In genomic region chr16:57533618-57534336, GRCh38 we compare ENCODE assay signal across 10 cellular contexts. TPM values are rescaled to one million over a fixed set of nuclear protein-coding genes. Genes with fewer than 3 reads are reported as not detected.
A peak's percentile ranks its signal among the peaks of the same experiment; 100 is the strongest.
DNase-seq lines count a peak whose midpoint lies in the region; ATAC-seq lines count a peak whose summit lies in the region.
"Had no signal": no experiment of that assay in that cellular context is flagged by ENCODE, and none has a peak within 500 bp of the region (broad histone marks: within the 10 kb centered on the region; RNA-seq: fewer than 3 reads in every experiment).

No MANE protein-coding gene starts in this region.

- H3K4me1 ChIP-seq in CD8-positive, alpha-beta memory T cell (ENCODE audit: insufficient read depth, low read length): peaks cover 85% of the 10 kb centered on the region

- H3K27ac Mint-ChIP-seq in CD8-positive, alpha-beta memory T cell: peak overlapping the region; percentile 91 to 99 (median 98)
- H3K27ac Mint-ChIP-seq in natural killer cell treated with Interleukin-12 subunit alpha and Interleukin-12 subunit beta and Interleukin-15 and Interleukin-18, amount 100 ng/mL, for 72 hours: peak overlapping the region; percentile 100

- peak overlapping the region; percentile 1 to 85 (median 44) for H3K4me3 Mint-ChIP-seq in CD8-positive, alpha-beta memory T cell
- peak overlapping the region; percentile 98 for H3K4me3 Mint-ChIP-seq in natural killer cell treated with Interleukin-12 subunit alpha and Interleukin-12 subunit beta and Interleukin-15 and Interleukin-18, amount 100 ng/mL, for 72 hours

- DNase-seq in CD8-positive, alpha-beta memory T cell: peak in 4 of 5 donors; percentile 36 to 70 (median 48)
- DNase-seq in NCI-H510A (lab: John Stamatoyannopoulos, UW): peak; percentile 33
- DNase-seq in central memory CD4-positive, alpha-beta T cell: peak; percentile 46
- DNase-seq in natural killer cell treated with Interleukin-12 subunit alpha and Interleukin-12 subunit beta and Interleukin-15 and Interleukin-18, amount 100 ng/mL, for 72 hours (ENCODE audit: low spot score): no peak
- DNase-seq in SW 1271 (lab: John Stamatoyannopoulos, UW): no peak
- DNase-seq: NCI-H1417, occipital lobe had no signal

- CTCF ChIA-PET in CD8-positive, alpha-beta memory T cell (lab: Charles Lee): interaction anchor here (0.8 to 2.1 kb wide), 3 partner anchors 14 to 233 kb away, joined by 3 to 11 read pairs (median 4); no protein-coding TSS in a partner anchor

- peaks cover 74 to 87% (median 76%) of the 10 kb centered on the region in 3 donors for H3K4me1 Mint-ChIP-seq in CD8-positive, alpha-beta memory T cell
- peaks cover 76% of the 10 kb centered on the region in 2 donors for H3K4me1 Mint-ChIP-seq in natural killer cell treated with Interleukin-12 subunit alpha and Interleukin-12 subunit beta and Interleukin-15 and Interleukin-18, amount 100 ng/mL, for 72 hours (ENCODE audit: low read depth in 2 of 2)

- H3K27ac ChIP-seq in CD8-positive, alpha-beta memory T cell (ENCODE audit: low read depth, low read length): no peak overlapping the region

- POLR2A ChIA-PET in CD8-positive, alpha-beta memory T cell (lab: Charles Lee): no interaction called here

- H3K4me3 ChIP-seq in CD8-positive, alpha-beta memory T cell (ENCODE audit: low read length): no peak overlapping the region

- H3K27me3 Mint-ChIP-seq in CD8-positive, alpha-beta memory T cell: peaks cover 0 to 4% of the 10 kb centered on the region in 2 donors
- no peaks in the 10 kb centered on the region for H3K27me3 Mint-ChIP-seq in natural killer cell treated with Interleukin-12 subunit alpha and Interleukin-12 subunit beta and Interleukin-15 and Interleukin-18, amount 100 ng/mL, for 72 hours

- ATAC-seq in natural killer cell treated with Interleukin-12 subunit alpha and Interleukin-12 subunit beta and Interleukin-15 and Interleukin-18, amount 100 ng/mL, for 72 hours: no peak
- no peak for ATAC-seq in GM21825 (IDR thresholded peaks at IDR 0.05; ENCODE audit: unreplicated experiment)
- ATAC-seq in HG02798 (IDR thresholded peaks at IDR 0.05; ENCODE audit: poor library complexity, unreplicated experiment): no peak
- ATAC-seq in GM18498 (IDR thresholded peaks at IDR 0.05; ENCODE audit: unreplicated experiment): no peak

- no peaks in the 10 kb centered on the region for H3K27me3 ChIP-seq in CD8-positive, alpha-beta memory T cell (ENCODE audit: insufficient read depth, low read length, poor library complexity, severe bottlenecking)

- H3K9me3 Mint-ChIP-seq in CD8-positive, alpha-beta memory T cell: no peaks in the 10 kb centered on the region
- no peaks in the 10 kb centered on the region for H3K9me3 Mint-ChIP-seq in natural killer cell treated with Interleukin-12 subunit alpha and Interleukin-12 subunit beta and Interleukin-15 and Interleukin-18, amount 100 ng/mL, for 72 hours

- no peaks in the 10 kb centered on the region for H3K9me3 ChIP-seq in CD8-positive, alpha-beta memory T cell (ENCODE audit: low read length)

- H3K36me3 Mint-ChIP-seq in CD8-positive, alpha-beta memory T cell: peaks cover 4 to 9% (median 6%) of the 10 kb centered on the region in 3 donors
- H3K36me3 Mint-ChIP-seq in natural killer cell treated with Interleukin-12 subunit alpha and Interleukin-12 subunit beta and Interleukin-15 and Interleukin-18, amount 100 ng/mL, for 72 hours: no peaks in the 10 kb centered on the region

- no peaks in the 10 kb centered on the region for H3K36me3 ChIP-seq in CD8-positive, alpha-beta memory T cell (ENCODE audit: insufficient read depth, low read length)

RNA-seq across cellular contexts. Expression of gene CCDC102A, which starts 2.6 kb away (rescaled TPM):
- total RNA-seq in CD8-positive, alpha-beta memory T cell: 10 to 100 TPM; 27.0 to 28.1 TPM
- 22.6 TPM for polyA plus RNA-seq in CD8-positive, alpha-beta memory T cell
- 10 to 100 TPM; 13.9 to 21.5 TPM for total RNA-seq in natural killer cell treated with Interleukin-12 subunit alpha and Interleukin-12 subunit beta and Interleukin-15 and Interleukin-18, amount 100 ng/mL, for 72 hours

RNA-seq across cellular contexts. Expression of gene ADGRG5, which starts 8.7 kb away (rescaled TPM):
- 10 to 100 TPM; 46.1 to 48.5 TPM for total RNA-seq in CD8-positive, alpha-beta memory T cell
- 23.5 TPM for polyA plus RNA-seq in CD8-positive, alpha-beta memory T cell
- total RNA-seq in natural killer cell treated with Interleukin-12 subunit alpha and Interleukin-12 subunit beta and Interleukin-15 and Interleukin-18, amount 100 ng/mL, for 72 hours: 10 to 100 TPM; 86.8 to 95.0 TPM
- total RNA-seq: occipital lobe had no signal

RNA-seq across cellular contexts. Expression of gene DOK4, which starts 47.5 kb away (rescaled TPM):
- 1 to 10 TPM; 6.8 to 7.0 TPM for total RNA-seq in CD8-positive, alpha-beta memory T cell
- polyA plus RNA-seq in CD8-positive, alpha-beta memory T cell: 3.3 TPM
- 1 to 10 TPM; 4.2 to 6.5 TPM for total RNA-seq in natural killer cell treated with Interleukin-12 subunit alpha and Interleukin-12 subunit beta and Interleukin-15 and Interleukin-18, amount 100 ng/mL, for 72 hours

Comparison
In these comparisons a context has a peak if more than half of its experiments do, and no peak if none do; other contexts are left out.
1. DNase-seq: peak in CD8-positive, alpha-beta memory T cell (4 of 5), NCI-H510A (single experiment) and central memory CD4-positive, alpha-beta T cell (single experiment); none in natural killer cell treated with Interleukin-12 subunit alpha and Interleukin-12 subunit beta and Interleukin-15 and Interleukin-18, amount 100 ng/mL, for 72 hours (single experiment) and SW 1271 (0 of 2).